9 cellular contexts compared by ENCODE assay signal in genomic region chr1:59367269-59368006, GRCh38.
DNase-seq lines count a peak whose midpoint lies in the region; TF ChIP-seq lines count a peak whose summit lies in the region.
"Had no signal": no experiment of that assay in that cellular context is flagged by ENCODE, and none has a peak within 500 bp of the region (broad histone marks: within the 10 kb centered on the region; RNA-seq: fewer than 3 reads in every experiment).

No MANE protein-coding gene starts in this region.

- no peak for TF ChIP-seq POLR2A in uterus (IDR thresholded peaks at IDR 0.05)

- H3K27me3 ChIP-seq in endodermal cell (ENCODE audit: control insufficient read depth, insufficient read depth, low read length, poor library complexity, severe bottlenecking) (peaks cover 11% of the 10 kb centered on the region), uterus (no peaks in the 10 kb centered on the region)

- H3K4me3 Mint-ChIP-seq in endodermal cell (no peak overlapping the region), mesothelial cell of epicardium (no peak overlapping the region)
- H3K4me3 Mint-ChIP-seq: activated naive CD8-positive, alpha-beta T cell treated with anti-CD3 and anti-CD28 coated beads, Interleukin-2, amount 10 ng/mL, durations not matched to agents 7 days and 5 days had no signal

- no peaks in the 10 kb centered on the region for H3K36me3 ChIP-seq in endodermal cell (ENCODE audit: control insufficient read depth, insufficient read depth, low read length)
- no peaks in the 10 kb centered on the region for H3K36me3 ChIP-seq in uterus

- peaks cover 9% of the 10 kb centered on the region for H3K4me1 Mint-ChIP-seq in endodermal cell
- H3K4me1 Mint-ChIP-seq in mesothelial cell of epicardium, result peaks cover 34% of the 10 kb centered on the region
- H3K4me1 Mint-ChIP-seq: activated naive CD8-positive, alpha-beta T cell treated with anti-CD3 and anti-CD28 coated beads, Interleukin-2, amount 10 ng/mL, durations not matched to agents 7 days and 5 days had no signal

- WGBS in endodermal cell (ENCODE audit: insufficient coverage in 1 of 2, insufficient read length in 1 of 2), 2 experiments, result 84% methylated on average over 6 of the region's 6 CpGs; no CpG with 5 or more reads in 1 of the 2 experiments

- H3K4me3 ChIP-seq in endodermal cell (ENCODE audit: low read length), result no peak overlapping the region
- H3K4me3 ChIP-seq in uterus, result no peak overlapping the region

- no peak overlapping the region for H3K27ac Mint-ChIP-seq in endodermal cell
- H3K27ac Mint-ChIP-seq in mesothelial cell of epicardium, result peak overlapping the region; percentile 82
- H3K27ac Mint-ChIP-seq: activated naive CD8-positive, alpha-beta T cell treated with anti-CD3 and anti-CD28 coated beads, Interleukin-2, amount 10 ng/mL, durations not matched to agents 7 days and 5 days had no signal

- intact Hi-C loops in uterus (cut with DNase I; ENCODE audit: low total_unique reads), result no loop called here

- DNase-seq in NCI-H82 (lab: John Stamatoyannopoulos, UW) (peak; percentile 76), endodermal cell (peak; percentile 46), mesothelial cell of epicardium (ENCODE audit: low spot score in 2 of 2, unreplicated experiment in 2 of 2) (no peak), uterus (peak; percentile 68 to 82), HUDEP-2 (lab: John Stamatoyannopoulos, UW; ENCODE audit: unreplicated experiment in 76 of 76) (no peak), COLO829 (ENCODE audit: low spot score) (no peak)
- DNase-seq in stimulated activated naive CD4-positive, alpha-beta T cell (lab: John Stamatoyannopoulos, UW), result no peak
- DNase-seq: activated naive CD8-positive, alpha-beta T cell treated with anti-CD3 and anti-CD28 coated beads, Interleukin-2, amount 10 ng/mL, durations not matched to agents 7 days and 5 days had no signal

- H3K4me1 ChIP-seq in endodermal cell (ENCODE audit: control insufficient read depth, insufficient read depth, low read length) (peaks cover 10% of the 10 kb centered on the region), uterus (peaks cover 0 to 4% of the 10 kb centered on the region in 2 donors)

- no peak overlapping the region for H3K9ac ChIP-seq in endodermal cell (ENCODE audit: extremely low read depth, low read length, poor library complexity, severe bottlenecking)
- H3K9ac ChIP-seq: parathyroid adenoma had no signal

- H3K9me3 Mint-ChIP-seq in endodermal cell (peaks cover 27% of the 10 kb centered on the region), mesothelial cell of epicardium (peaks cover 14% of the 10 kb centered on the region)

- H3K9me3 ChIP-seq in endodermal cell (ENCODE audit: control insufficient read depth, low read length), result peaks cover 11% of the 10 kb centered on the region
- no peaks in the 10 kb centered on the region for H3K9me3 ChIP-seq in uterus

- peaks cover 14% of the 10 kb centered on the region for H3K36me3 Mint-ChIP-seq in endodermal cell (ENCODE audit: low read depth)
- H3K36me3 Mint-ChIP-seq in mesothelial cell of epicardium, result peaks cover 17% of the 10 kb centered on the region

- H3K27ac ChIP-seq in endodermal cell (ENCODE audit: low read depth, low read length), result no peak overlapping the region
- H3K27ac ChIP-seq in uterus, result peak overlapping the region; percentile 90 to 93
- H3K27ac ChIP-seq: parathyroid adenoma had no signal

- TF ChIP-seq CTCF in endodermal cell (conservative IDR thresholded peaks at IDR 0.05) (no peak), mesothelial cell of epicardium (IDR thresholded peaks at IDR 0.05; ENCODE audit: unreplicated experiment) (no peak), uterus (IDR thresholded peaks at IDR 0.05) (no peak)

- H3K27me3 Mint-ChIP-seq in endodermal cell (ENCODE audit: insufficient read depth), result peaks cover 6% of the 10 kb centered on the region
- H3K27me3 Mint-ChIP-seq in mesothelial cell of epicardium (ENCODE audit: low read depth), result no peaks in the 10 kb centered on the region
- H3K27me3 Mint-ChIP-seq: activated naive CD8-positive, alpha-beta T cell treated with anti-CD3 and anti-CD28 coated beads, Interleukin-2, amount 10 ng/mL, durations not matched to agents 7 days and 5 days had no signal

Comparison
In these comparisons a context has a peak if more than half of its experiments do, and no peak if none do; other contexts are left out.
1. DNase-seq: peak in NCI-H82 (single experiment), endodermal cell (single experiment) and uterus (2 of 2); none in mesothelial cell of epicardium (0 of 2), HUDEP-2 (0 of 76), COLO829 (single experiment) and stimulated activated naive CD4-positive, alpha-beta T cell (0 of 6).